15 cellular contexts compared by ENCODE assay signal in genomic region chr1:63818567-63819340, GRCh38. TPM values are rescaled to one million over a fixed set of nuclear protein-coding genes. Genes with fewer than 3 reads are reported as not detected.
DNase-seq lines count a peak whose midpoint lies in the region; ATAC-seq and TF ChIP-seq lines count a peak whose summit lies in the region.
"Had no signal": no experiment of that assay in that cellular context is flagged by ENCODE, and none has a peak within 500 bp of the region (broad histone marks: within the 10 kb centered on the region; RNA-seq: fewer than 3 reads in every experiment).

No MANE protein-coding gene starts in this region.

- H3K36me3 Mint-ChIP-seq in mesothelial cell of epicardium, result peaks cover 15% of the 10 kb centered on the region
- H3K36me3 Mint-ChIP-seq: CD8-positive, alpha-beta T cell had no signal

- H3K4me1 ChIP-seq in HEK293 (ENCODE audit: control insufficient read depth, insufficient read depth, low read length), result peaks cover 28% of the 10 kb centered on the region
- peaks cover 12 to 23% of the 10 kb centered on the region in 2 donors for H3K4me1 ChIP-seq in gastrocnemius medialis
- H3K4me1 ChIP-seq: BE2C had no signal

- H3K27me3 ChIP-seq in gastrocnemius medialis, result no peaks in the 10 kb centered on the region
- H3K27me3 ChIP-seq: BE2C, SJCRH30 had no signal

- peak overlapping the region; percentile 23 for H3K27ac Mint-ChIP-seq in mesothelial cell of epicardium
- H3K27ac Mint-ChIP-seq: CD8-positive, alpha-beta T cell had no signal

- no peaks in the 10 kb centered on the region for H3K36me3 ChIP-seq in HEK293 (ENCODE audit: control insufficient read depth in 2 of 2, insufficient read depth in 1 of 2, low read length in 2 of 2)
- no peaks in the 10 kb centered on the region for H3K36me3 ChIP-seq in gastrocnemius medialis
- H3K36me3 ChIP-seq: BE2C, SJCRH30 had no signal

- H3K4me3 ChIP-seq in AG10803 (ENCODE audit: low read length) (no peak overlapping the region), HEK293 (ENCODE audit: low read depth, low read length) (no peak overlapping the region), gastrocnemius medialis (no peak overlapping the region)
- H3K4me3 ChIP-seq: SJCRH30 had no signal

- peaks cover 39% of the 10 kb centered on the region for H3K4me1 Mint-ChIP-seq in mesothelial cell of epicardium

- H3K9me3 Mint-ChIP-seq in mesothelial cell of epicardium, result peaks cover 15% of the 10 kb centered on the region
- H3K9me3 Mint-ChIP-seq: CD8-positive, alpha-beta T cell had no signal

- no peak overlapping the region for H3K27ac ChIP-seq in HEK293 (ENCODE audit: extremely low read depth, low read depth, low read length)
- H3K27ac ChIP-seq in gastrocnemius medialis, result no peak overlapping the region
- H3K27ac ChIP-seq: RWPE1, SJCRH30 had no signal

- no peak overlapping the region for H3K4me3 Mint-ChIP-seq in mesothelial cell of epicardium
- H3K4me3 Mint-ChIP-seq: CD8-positive, alpha-beta T cell had no signal

- intact Hi-C loops in gastrocnemius medialis (cut with DNase I; ENCODE audit: low total_unique reads), result no loop called here

- POLR2A ChIA-PET in HEK293 (lab: Yijun Ruan, JAX), result no interaction called here

- ATAC-seq in gastrocnemius medialis, result no peak
- no peak for ATAC-seq in GM21786 (IDR thresholded peaks at IDR 0.05; ENCODE audit: unreplicated experiment)
- ATAC-seq: CD8-positive, alpha-beta T cell had no signal

- CTCF ChIA-PET in HEK293 (lab: Yijun Ruan, JAX), result interaction anchor here (0.6 to 0.9 kb wide), 4 partner anchors 40 to 290 kb away, joined by 3 to 4 read pairs (median 3); no protein-coding TSS in a partner anchor

- TF ChIP-seq POLR2A in gastrocnemius medialis (IDR thresholded peaks at IDR 0.05), result no peak

- DNase-seq in AG10803 (ENCODE audit: low read depth) (peak; percentile 21), T1000 (lab: John Stamatoyannopoulos, UW) (peak; percentile 38), mesothelial cell of epicardium (ENCODE audit: low spot score in 2 of 2, unreplicated experiment in 2 of 2) (no peak), gastrocnemius medialis (no peak), NCI-H1930 (lab: John Stamatoyannopoulos, UW) (no peak)
- DNase-seq: ACHN; BE2C; CD8-positive, alpha-beta T cell; NCI-H1436 treated with DMSO at 0.1 percent for 48 hours; NCI-H446; NCI-H82; SJCRH30 had no signal

- no peaks in the 10 kb centered on the region for H3K9me3 ChIP-seq in HEK293 (ENCODE audit: control insufficient read depth, insufficient read depth, low read depth, low read length)
- no peaks in the 10 kb centered on the region for H3K9me3 ChIP-seq in gastrocnemius medialis
- H3K9me3 ChIP-seq: BE2C, SJCRH30 had no signal

- no peak for TF ChIP-seq CTCF in AG10803 (conservative IDR thresholded peaks at IDR 0.05; ENCODE audit: low read length)
- TF ChIP-seq CTCF in HEK293 (tag by site-specific recombination; IDR thresholded peaks at IDR 0.05), result no peak
- TF ChIP-seq CTCF in mesothelial cell of epicardium (IDR thresholded peaks at IDR 0.05; ENCODE audit: unreplicated experiment), result no peak
- no peak for TF ChIP-seq CTCF in gastrocnemius medialis (IDR thresholded peaks at IDR 0.05 in 4 of 5, conservative IDR thresholded peaks at IDR 0.05 in 1 of 5)

- in situ Hi-C loops in gastrocnemius medialis (cut with MboI; ENCODE audit: low sequenced_read_pairs in 4 of 4), result no loop called here

- no peaks in the 10 kb centered on the region for H3K27me3 Mint-ChIP-seq in mesothelial cell of epicardium (ENCODE audit: low read depth)

TF ChIP-seq in HEK293, 187 proteins besides CTCF, POLR2A, EP300 and RAD21:
- 0 out of 2 replicates have a peak, but pooled peaks have one; percentile 15 for TF ChIP-seq FEZF1 (tag by site-specific recombination; IDR thresholded peaks at IDR 0.05)
- peak; percentile 98 for TF ChIP-seq SP7 (tag by site-specific recombination; IDR thresholded peaks at IDR 0.05)
- 0 out of 2 replicates have a peak, but pooled peaks have one; percentile 22 for TF ChIP-seq ZBTB17 (tag by site-specific recombination; IDR thresholded peaks at IDR 0.05)
- TF ChIP-seq ZNF394 (tag by site-specific recombination; IDR thresholded peaks at IDR 0.05; ENCODE audit: borderline replicate concordance), result no peak
- no peak for TF ChIP-seq OVOL3 (tag by site-specific recombination; IDR thresholded peaks at IDR 0.05)
- TF ChIP-seq ZFP37 (tag by site-specific recombination; IDR thresholded peaks at IDR 0.05), result no peak
- no peak for TF ChIP-seq ZNF2 (tag by site-specific recombination; IDR thresholded peaks at IDR 0.05)
- TF ChIP-seq, protein P1, sequence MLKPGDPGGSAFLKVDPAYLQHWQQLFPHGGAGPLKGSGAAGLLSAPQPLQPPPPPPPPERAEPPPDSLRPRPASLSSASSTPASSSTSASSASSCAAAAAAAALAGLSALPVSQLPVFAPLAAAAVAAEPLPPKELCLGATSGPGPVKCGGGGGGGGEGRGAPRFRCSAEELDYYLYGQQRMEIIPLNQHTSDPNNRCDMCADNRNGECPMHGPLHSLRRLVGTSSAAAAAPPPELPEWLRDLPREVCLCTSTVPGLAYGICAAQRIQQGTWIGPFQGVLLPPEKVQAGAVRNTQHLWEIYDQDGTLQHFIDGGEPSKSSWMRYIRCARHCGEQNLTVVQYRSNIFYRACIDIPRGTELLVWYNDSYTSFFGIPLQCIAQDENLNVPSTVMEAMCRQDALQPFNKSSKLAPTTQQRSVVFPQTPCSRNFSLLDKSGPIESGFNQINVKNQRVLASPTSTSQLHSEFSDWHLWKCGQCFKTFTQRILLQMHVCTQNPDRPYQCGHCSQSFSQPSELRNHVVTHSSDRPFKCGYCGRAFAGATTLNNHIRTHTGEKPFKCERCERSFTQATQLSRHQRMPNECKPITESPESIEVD (tag by site-specific recombination; IDR thresholded peaks at IDR 0.05), result no peak
- no peak for TF ChIP-seq ZNF514 (tag by site-specific recombination; IDR thresholded peaks at IDR 0.05)
- TF ChIP-seq ZNF18 (tag by site-specific recombination; IDR thresholded peaks at IDR 0.05), result 0 out of 2 replicates have a peak, but pooled peaks have one; percentile 18

RNA-seq across cellular contexts. Expression of gene ROR1, which starts 44.9 kb away (rescaled TPM):
- 76.0 to 89.9 TPM (median 81.4 TPM) in 3 replicates for total RNA-seq in mesothelial cell of epicardium
- total RNA-seq in gastrocnemius medialis, result 1 to 10 TPM; 2.5 to 4.3 (median 3.6) TPM
- total RNA-seq: CD8-positive, alpha-beta T cell had no signal

Comparison
In these comparisons a context has a peak if more than half of its experiments do, and no peak if none do; other contexts are left out.
1. DNase-seq: peak in AG10803 (single experiment) and T1000 (single experiment); none in mesothelial cell of epicardium (0 of 2), gastrocnemius medialis (0 of 2) and NCI-H1930 (0 of 2).
2. RNA of gene ROR1, which starts 44.9 kb away (total RNA-seq): 76.0 to 89.9 TPM in mesothelial cell of epicardium; 2.5 to 4.3 TPM in gastrocnemius medialis; every median in the first group is over 10 times any median in the second.